Comparison of ENCODE assay signal across 18 cellular contexts in the genomic region with DNA sequence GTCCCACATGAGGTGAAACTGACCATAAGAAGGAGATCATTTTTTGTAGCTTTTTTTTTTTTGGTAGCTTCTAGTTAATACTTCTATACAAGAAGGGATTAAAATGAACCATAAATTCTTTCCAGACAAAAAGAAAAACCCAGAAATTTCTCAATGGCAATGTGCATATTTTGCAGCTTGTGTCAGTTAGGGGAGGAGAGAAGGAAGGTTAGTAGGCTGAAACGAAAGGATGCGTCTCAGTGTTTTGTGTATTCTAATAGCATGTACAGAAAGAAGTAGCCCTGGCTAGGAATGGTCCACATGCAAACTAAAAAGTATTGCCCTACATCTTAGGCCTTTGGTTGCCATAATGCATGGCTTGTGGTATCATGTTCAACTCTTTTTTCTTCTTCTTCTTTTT.
A peak's percentile ranks its signal among the peaks of the same experiment; 100 is the strongest.
DNase-seq lines count a peak whose midpoint lies in the region; TF ChIP-seq lines count a peak whose summit lies in the region.
"Had no signal": no experiment of that assay in that cellular context is flagged by ENCODE, and none has a peak within 500 bp of the region (broad histone marks: within the 10 kb centered on the region; RNA-seq: fewer than 3 reads in every experiment).

No MANE protein-coding gene starts in this region.

- no peaks in the 10 kb centered on the region for H3K36me3 ChIP-seq in brain microvascular endothelial cell (replicated peaks)
- H3K36me3 ChIP-seq in spleen, result no peaks in the 10 kb centered on the region
- H3K36me3 ChIP-seq: BLaER1, Peyer's patch had no signal

- intact Hi-C loops in activated CD4-positive, alpha-beta T cell treated with anti-CD3 and anti-CD28 coated beads, Interleukin-2, amount 10 ng/mL, durations not matched to agents 24 days and 14 days (cut with micrococcal nuclease), result no loop called here
- intact Hi-C loops in spleen (cut with DNase I; ENCODE audit: low total_unique reads), result no loop called here

- H3K27me3 Mint-ChIP-seq in activated CD4-positive, alpha-beta T cell treated with anti-CD3 and anti-CD28 coated beads, Interleukin-2, amount 10 ng/mL, durations not matched to agents 24 days and 14 days, result no peaks in the 10 kb centered on the region

- H3K27me3 ChIP-seq in AG04450 (ENCODE audit: control insufficient read depth, insufficient read depth, low read length) (no peaks in the 10 kb centered on the region), brain microvascular endothelial cell (replicated peaks) (no peaks in the 10 kb centered on the region), spleen (replicated peaks in 1 of 7) (no peaks in the 10 kb centered on the region)
- H3K27me3 ChIP-seq: BLaER1, Peyer's patch had no signal

- no peaks in the 10 kb centered on the region for H3K4me1 ChIP-seq in spleen
- H3K4me1 ChIP-seq: A549, Peyer's patch had no signal

- H3K4me3 ChIP-seq in AG04450 (ENCODE audit: low read depth, low read length) (no peak overlapping the region), brain microvascular endothelial cell (ENCODE audit: low read depth, low read length) (no peak overlapping the region), spleen (no peak overlapping the region)
- H3K4me3 ChIP-seq: A549, BLaER1, Peyer's patch had no signal

- TF ChIP-seq POLR2A in spleen (IDR thresholded peaks at IDR 0.05), result no peak

- no peaks in the 10 kb centered on the region for H3K4me1 Mint-ChIP-seq in activated CD4-positive, alpha-beta T cell treated with anti-CD3 and anti-CD28 coated beads, Interleukin-2, amount 10 ng/mL, durations not matched to agents 24 days and 14 days

- TF ChIP-seq CTCF in AG04450 (IDR thresholded peaks at IDR 0.05; ENCODE audit: low read depth, low read length) (no peak), brain microvascular endothelial cell (IDR thresholded peaks at IDR 0.05; ENCODE audit: low read depth, low read length, missing control alignments) (no peak), GM10248 (IDR thresholded peaks at IDR 0.05; ENCODE audit: control extremely low read depth, extremely low read depth, low read depth, missing control alignments) (no peak), spleen (IDR thresholded peaks at IDR 0.05 in 8 of 11, conservative IDR thresholded peaks at IDR 0.05 in 3 of 11) (no peak)

- WGBS in spleen, 5 donors, result 85 to 94% (median 90%) methylated on average over 2 of the region's 2 CpGs

- DNase-seq in AG04450 (ENCODE audit: low read depth, low spot score) (peak; percentile 11), HCEC 1CT (peak; percentile 62), brain microvascular endothelial cell (peak; percentile 31), iris pigment epithelial cell (ENCODE audit: low read depth) (peak; percentile 60), GM10248 (ENCODE audit: extremely low spot score) (no peak), spleen (no peak), midbrain (lab: John Stamatoyannopoulos, UW) (no peak)
- DNase-seq in activated CD4-positive, alpha-beta T cell treated with anti-CD3 and anti-CD28 coated beads, Interleukin-2, amount 10 ng/mL, durations not matched to agents 24 days and 14 days, result no peak
- DNase-seq: COR-L47, DMS153, MV-4-11, NCI-H1417 treated with DMSO at 0.1 percent for 48 hours, NCI-H2081, NCI-H524, Peyer's patch, Right ventricle myocardium superior had no signal

- POLR2A ChIA-PET in AG04450 (lab: Yijun Ruan, JAX), result interaction anchor here (0.6 kb wide), 1 partner anchor 35 kb away, joined by 3 read pairs; no protein-coding TSS in a partner anchor
- POLR2A ChIA-PET in GM10248 (lab: Yijun Ruan, JAX), result no interaction called here

- H3K9me3 Mint-ChIP-seq in activated CD4-positive, alpha-beta T cell treated with anti-CD3 and anti-CD28 coated beads, Interleukin-2, amount 10 ng/mL, durations not matched to agents 24 days and 14 days, result no peaks in the 10 kb centered on the region

- in situ Hi-C loops in brain microvascular endothelial cell (cut with HindIII; ENCODE audit: low pct_ligation_motif_present, low sequenced_read_pairs), result no loop called here

- no peaks in the 10 kb centered on the region for H3K36me3 Mint-ChIP-seq in activated CD4-positive, alpha-beta T cell treated with anti-CD3 and anti-CD28 coated beads, Interleukin-2, amount 10 ng/mL, durations not matched to agents 24 days and 14 days (ENCODE audit: low read depth)

- CTCF ChIA-PET in AG04450 (lab: Charles Lee), result interaction anchor here (1.0 to 2.4 kb wide), 2 partner anchors 14 to 383 kb away, joined by 5 to 7 read pairs; no protein-coding TSS in a partner anchor
- CTCF ChIA-PET in GM10248 (lab: Yijun Ruan, JAX), result no interaction called here

- H3K4me3 Mint-ChIP-seq in activated CD4-positive, alpha-beta T cell treated with anti-CD3 and anti-CD28 coated beads, Interleukin-2, amount 10 ng/mL, durations not matched to agents 24 days and 14 days, result no peak overlapping the region

- no peaks in the 10 kb centered on the region for H3K9me3 ChIP-seq in AG04450 (ENCODE audit: control insufficient read depth, insufficient read depth, low read length)
- no peaks in the 10 kb centered on the region for H3K9me3 ChIP-seq in spleen
- H3K9me3 ChIP-seq: A549, BLaER1, Peyer's patch had no signal

- H3K27ac ChIP-seq in AG04450 (ENCODE audit: low read depth, low read length) (no peak overlapping the region), brain microvascular endothelial cell (peak overlapping the region; percentile 65), spleen (no peak overlapping the region)
- H3K27ac ChIP-seq: A549, BLaER1, Peyer's patch had no signal

- no peak overlapping the region for H3K27ac Mint-ChIP-seq in activated CD4-positive, alpha-beta T cell treated with anti-CD3 and anti-CD28 coated beads, Interleukin-2, amount 10 ng/mL, durations not matched to agents 24 days and 14 days

Comparison
In these comparisons a context has a peak if more than half of its experiments do, and no peak if none do; other contexts are left out.
1. DNase-seq: peak in AG04450 (single experiment), HCEC 1CT (single experiment), brain microvascular endothelial cell (single experiment) and iris pigment epithelial cell (single experiment); none in activated CD4-positive, alpha-beta T cell treated with anti-CD3 and anti-CD28 coated beads, Interleukin-2, amount 10 ng/mL, durations not matched to agents 24 days and 14 days (single experiment), GM10248 (single experiment), spleen (single experiment) and midbrain (single experiment).